In the genomic region with DNA sequence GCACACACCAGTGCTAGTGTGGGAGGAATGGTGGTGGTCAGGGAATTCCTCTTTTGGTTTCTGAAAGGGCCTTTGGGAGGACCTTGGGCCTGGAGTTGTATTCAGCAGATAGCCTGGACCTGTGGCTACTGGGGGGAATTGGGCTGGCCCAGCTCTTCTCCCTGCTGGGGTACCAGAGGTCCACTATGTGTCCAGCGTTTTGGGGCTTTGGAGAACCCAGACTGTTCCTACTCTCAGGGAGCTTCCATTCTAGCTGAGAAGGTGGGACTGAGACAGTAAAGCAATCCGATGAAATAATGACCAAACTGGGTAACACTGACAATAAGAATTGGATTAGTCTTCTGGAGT, we compare ENCODE assay signal across 21 cellular contexts. TPM values are rescaled to one million over a fixed set of nuclear protein-coding genes. Genes with fewer than 3 reads are reported as not detected.
DNase-seq lines count a peak whose midpoint lies in the region; ATAC-seq and TF ChIP-seq lines count a peak whose summit lies in the region.
"Had no signal": no experiment of that assay in that cellular context is flagged by ENCODE, and none has a peak within 500 bp of the region (broad histone marks: within the 10 kb centered on the region; RNA-seq: fewer than 3 reads in every experiment).

No MANE protein-coding gene starts in this region.

- H3K9me3 ChIP-seq in heart left ventricle: no peaks in the 10 kb centered on the region
- H3K9me3 ChIP-seq in body of pancreas: no peaks in the 10 kb centered on the region
- no peaks in the 10 kb centered on the region for H3K9me3 ChIP-seq in mucosa of rectum (ENCODE audit: control insufficient read depth in 2 of 2, low read length in 2 of 2)
- H3K9me3 ChIP-seq in suprapubic skin: no peaks in the 10 kb centered on the region
- H3K9me3 ChIP-seq: gastrocnemius medialis, left lung had no signal

- ATAC-seq in heart left ventricle: no peak
- no peak for ATAC-seq in left cardiac atrium
- no peak for ATAC-seq in body of pancreas
- ATAC-seq: gastrocnemius medialis had no signal

- WGBS in heart left ventricle, 4 donors: 85 to 91% (median 86%) methylated on average over 2 of the region's 2 CpGs
- 65 to 90% methylated on average over 2 of the region's 2 CpGs for WGBS in body of pancreas, 2 donors
- 65% methylated on average over 2 of the region's 2 CpGs for WGBS in suprapubic skin

- H3K27me3 ChIP-seq in heart left ventricle (peaks cover 0 to 40% (median 22%) of the 10 kb centered on the region in 9 donors), body of pancreas (no peaks in the 10 kb centered on the region), mucosa of rectum (ENCODE audit: control insufficient read depth in 2 of 2, insufficient read depth in 2 of 2, low read length in 2 of 2) (peaks cover 10 to 18% of the 10 kb centered on the region in 2 donors), suprapubic skin (peaks cover 28% of the 10 kb centered on the region), brain microvascular endothelial cell (replicated peaks) (peaks cover 20% of the 10 kb centered on the region)

- TF ChIP-seq POLR2A in heart left ventricle (IDR thresholded peaks at IDR 0.05) (no peak), body of pancreas (IDR thresholded peaks at IDR 0.05) (no peak), suprapubic skin (IDR thresholded peaks at IDR 0.05) (no peak)

- H3K27ac ChIP-seq in heart left ventricle (peak overlapping the region in 9 of 12 donors; percentile 65 to 94 (median 78)), body of pancreas (peak overlapping the region; percentile 79 to 96 (median 90)), mucosa of rectum (ENCODE audit: low read depth in 2 of 2, low read length in 2 of 2) (peak overlapping the region; percentile 91 to 97), suprapubic skin (peak overlapping the region; percentile 78), brain microvascular endothelial cell (no peak overlapping the region)
- H3K27ac ChIP-seq: gastrocnemius medialis had no signal

- intact Hi-C loops in heart left ventricle (cut with DNase I): loop anchor here in 2 of 10 donors (2.0 to 5.0 kb wide), 2 partner anchors 48 to 52 kb away; no protein-coding TSS in a partner anchor
- intact Hi-C loops in left cardiac atrium (cut with DNase I): no loop called here
- intact Hi-C loops in body of pancreas (cut with DNase I): loop anchor here (5.0 kb wide), 1 partner anchor 53 kb away; no protein-coding TSS in a partner anchor

- H3K4me1 ChIP-seq in heart left ventricle: peaks cover 0 to 41% (median 10%) of the 10 kb centered on the region in 12 donors
- H3K4me1 ChIP-seq in body of pancreas: peaks cover 84% of the 10 kb centered on the region
- peaks cover 33 to 51% of the 10 kb centered on the region in 2 donors for H3K4me1 ChIP-seq in mucosa of rectum (ENCODE audit: control insufficient read depth in 2 of 2, insufficient read depth in 2 of 2, low read length in 2 of 2)
- H3K4me1 ChIP-seq in suprapubic skin: peaks cover 53% of the 10 kb centered on the region

- in situ Hi-C loops in brain microvascular endothelial cell (cut with HindIII; ENCODE audit: low pct_ligation_motif_present, low sequenced_read_pairs): no loop called here

- no peak for DNase-seq in heart left ventricle
- no peak for DNase-seq in left cardiac atrium
- no peak for DNase-seq in body of pancreas
- no peak for DNase-seq in suprapubic skin (ENCODE audit: low spot score in 2 of 2)
- no peak for DNase-seq in superior temporal gyrus (ENCODE audit: extremely low spot score)
- no peak for DNase-seq in DMS53 (lab: John Stamatoyannopoulos, UW)
- no peak for DNase-seq in brain microvascular endothelial cell
- DNase-seq: activated B cell treated with CpG ODN at 0.5 μM for 24 hours; activated CD8-positive, alpha-beta T cell treated with anti-CD3 and anti-CD28 coated beads, Interleukin-2, amount 10 ng/mL, durations not matched to agents 7 days and 5 days; activated naive CD4-positive, alpha-beta T cell treated with anti-CD3 and anti-CD28 coated beads, Interleukin-2, amount 10 ng/mL, durations not matched to agents 7 days and 5 days; activated T-cell treated with anti-CD3 and anti-CD28 coated beads, Interleukin-2, amount 50 U/mL, for 24 hours; gastrocnemius medialis; NCI-H1417; NCI-H69; T-helper 2 cell had no signal

- H3K36me3 ChIP-seq in heart left ventricle (peaks cover 0 to 20% (median 0%) of the 10 kb centered on the region in 9 donors), body of pancreas (replicated peaks in 1 of 2; ENCODE audit: insufficient read depth in 1 of 2, low read depth in 2 of 2) (peaks cover 5 to 8% of the 10 kb centered on the region in 2 donors), mucosa of rectum (ENCODE audit: control insufficient read depth in 2 of 2, insufficient read depth in 2 of 2, low read length in 2 of 2) (peaks cover 9 to 37% of the 10 kb centered on the region in 2 donors), suprapubic skin (no peaks in the 10 kb centered on the region), brain microvascular endothelial cell (replicated peaks) (no peaks in the 10 kb centered on the region)
- H3K36me3 ChIP-seq: gastrocnemius medialis, left lung had no signal

- peak overlapping the region in 1 of 2 donors; percentile 90 for H3K9ac ChIP-seq in mucosa of rectum (ENCODE audit: low read depth in 1 of 2, low read length in 2 of 2)

- no peak for TF ChIP-seq EP300 in suprapubic skin (IDR thresholded peaks at IDR 0.05)

- TF ChIP-seq CTCF in heart left ventricle (IDR thresholded peaks at IDR 0.05) (no peak), body of pancreas (IDR thresholded peaks at IDR 0.05) (no peak), suprapubic skin (IDR thresholded peaks at IDR 0.05) (no peak), brain microvascular endothelial cell (IDR thresholded peaks at IDR 0.05; ENCODE audit: low read depth, low read length, missing control alignments) (no peak)

- peak overlapping the region in 4 of 12 donors; percentile 51 to 72 (median 57) for H3K4me3 ChIP-seq in heart left ventricle
- no peak overlapping the region for H3K4me3 ChIP-seq in body of pancreas
- H3K4me3 ChIP-seq in mucosa of rectum (ENCODE audit: low read length in 2 of 2): peak overlapping the region; percentile 68 to 86
- peak overlapping the region; percentile 51 for H3K4me3 ChIP-seq in suprapubic skin
- H3K4me3 ChIP-seq in brain microvascular endothelial cell (ENCODE audit: low read depth, low read length): no peak overlapping the region
- H3K4me3 ChIP-seq: gastrocnemius medialis, left lung had no signal

RNA-seq across cellular contexts. Expression of a gene that starts 2.4 kb away (rescaled TPM):
- total RNA-seq in heart left ventricle (10 to 100 TPM in 6 of 9 donors, 1 to 10 TPM in 3; 8.9 to 29.5 (median 12.6) TPM), left cardiac atrium (10 to 100 TPM in 1 of 2 donors, 1 to 10 TPM in 1; 7.0 to 16.1 TPM), body of pancreas (10 to 100 TPM; 11.9 to 20.1 TPM), suprapubic skin (100 to 1,000 TPM in 1 of 4 donors, 10 to 100 TPM in 3; 30.3 to 110 (median 78.5) TPM)
- polyA plus RNA-seq in heart left ventricle: 10 to 100 TPM in 1 of 2 donors, 1 to 10 TPM in 1; 9.0 to 22.1 TPM
- total RNA-seq: activated B cell treated with CpG ODN at 0.5 μM for 24 hours; activated CD8-positive, alpha-beta T cell treated with anti-CD3 and anti-CD28 coated beads, Interleukin-2, amount 10 ng/mL, durations not matched to agents 7 days and 5 days; gastrocnemius medialis; mononuclear cell had no signal
- polyA plus RNA-seq: BJ had no signal

RNA-seq across cellular contexts. Expression of a gene that starts 12.0 kb away (rescaled TPM):
- 10 to 100 TPM; 21.6 to 83.0 (median 67.1) TPM for total RNA-seq in heart left ventricle
- 10 to 100 TPM; 13.8 to 52.3 TPM for polyA plus RNA-seq in heart left ventricle
- 10 to 100 TPM; 41.0 to 41.1 TPM for total RNA-seq in left cardiac atrium
- total RNA-seq in body of pancreas: 10 to 100 TPM; 65.6 to 75.2 TPM
- total RNA-seq in suprapubic skin: 10 to 100 TPM; 36.5 to 75.4 (median 50.9) TPM

RNA-seq across cellular contexts. Expression of a gene that starts 25.6 kb away (rescaled TPM):
- total RNA-seq in heart left ventricle (under 1 TPM in 8 of 9 donors, not detected in 1; 0.02 to 0.48 (median 0.14) TPM), left cardiac atrium (1 to 10 TPM; 5.7 to 6.9 TPM), body of pancreas (under 1 TPM; 0.26 to 0.33 TPM), suprapubic skin (1 to 10 TPM; 1.1 to 9.9 (median 2.7) TPM)
- polyA plus RNA-seq in heart left ventricle: under 1 TPM; 0.04 to 0.11 TPM
- total RNA-seq: activated CD8-positive, alpha-beta T cell treated with anti-CD3 and anti-CD28 coated beads, Interleukin-2, amount 10 ng/mL, durations not matched to agents 7 days and 5 days; epithelial cell of proximal tubule; OCI-LY7 had no signal

RNA-seq across cellular contexts. Expression of a gene that starts 26.7 kb away (rescaled TPM):
- total RNA-seq in heart left ventricle (1 to 10 TPM in 2 of 9 donors, under 1 TPM in 6, not detected in 1; 0.42 to 2.4 (median 0.83) TPM), left cardiac atrium (under 1 TPM; 0.39 to 0.59 TPM), body of pancreas (under 1 TPM in 1 of 2 donors, not detected in 1; 0.33 TPM), suprapubic skin (1 to 10 TPM in 2 of 4 donors, under 1 TPM in 2; 0.42 to 4.6 (median 1.3) TPM)
- polyA plus RNA-seq in heart left ventricle: under 1 TPM; 0.29 to 0.46 TPM
- total RNA-seq: gastrocnemius medialis had no signal

RNA-seq across cellular contexts. Expression of a gene that starts 56.3 kb away (rescaled TPM):
- 10 to 100 TPM; 30.9 to 50.0 (median 42.8) TPM for total RNA-seq in heart left ventricle
- 10 to 100 TPM; 36.2 to 43.7 TPM for polyA plus RNA-seq in heart left ventricle
- total RNA-seq in left cardiac atrium: 10 to 100 TPM; 31.6 to 38.8 TPM
- total RNA-seq in body of pancreas: 10 to 100 TPM; 39.2 to 44.5 TPM
- 10 to 100 TPM; 27.3 to 41.3 (median 30.1) TPM for total RNA-seq in suprapubic skin

Comparison
In these comparisons a context has a peak if more than half of its experiments do, and no peak if none do; other contexts are left out.
1. H3K4me3 ChIP-seq: peak in mucosa of rectum (2 of 2) and suprapubic skin (single experiment); none in body of pancreas (0 of 2) and brain microvascular endothelial cell (single experiment).